ENCODE assay signal across 31 cellular contexts in the genomic region with DNA sequence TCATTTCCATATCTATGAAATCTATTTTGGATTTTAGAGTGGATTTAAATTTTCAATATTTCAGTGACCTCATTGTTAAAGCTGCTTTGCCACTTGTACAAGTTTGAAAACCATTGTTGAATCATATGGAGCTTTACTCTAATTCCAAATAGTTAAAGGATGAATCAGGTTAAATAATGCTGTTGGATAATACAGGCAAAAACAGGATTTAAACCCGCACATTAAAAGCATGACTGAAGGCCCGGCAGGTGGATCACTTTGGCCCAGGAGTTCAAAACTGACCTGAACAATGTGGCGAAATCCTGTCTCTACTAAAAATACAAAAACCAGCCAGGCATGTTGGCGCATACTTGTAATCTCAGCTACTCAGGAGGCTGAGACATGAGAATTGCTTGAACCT.
DNase-seq lines count a peak whose midpoint lies in the region; ATAC-seq, FAIRE-seq and TF ChIP-seq lines count a peak whose summit lies in the region.
"Had no signal": no experiment of that assay in that cellular context is flagged by ENCODE, and none has a peak within 500 bp of the region (broad histone marks: within the 10 kb centered on the region; RNA-seq: fewer than 3 reads in every experiment).

No MANE protein-coding gene starts in this region.

- DNase-seq in ACHN (peak; percentile 17), HT1080 (ENCODE audit: low read depth) (peak; percentile 6), astrocyte (ENCODE audit: low read depth) (peak; percentile 39), glomerular visceral epithelial cell (ENCODE audit: extremely low spot score) (peak; percentile 15), NCI-H146 treated with DMSO at 0.1 percent for 48 hours (lab: John Stamatoyannopoulos, UW; ENCODE audit: unreplicated experiment) (no peak), left ventricle myocardium inferior (no peak)
- DNase-seq: activated CD4-positive, alpha-beta T cell treated with anti-CD3 and anti-CD28 coated beads, Interleukin-2, amount 50 U/mL, for 4 hours; activated naive CD4-positive, alpha-beta T cell treated with anti-CD3 and anti-CD28 coated beads for 36 hours; activated T-cell treated with anti-CD3 and anti-CD28 coated beads for 4 hours; CD4-positive, CD25-positive, alpha-beta regulatory T cell; colonic mucosa; DMS 273 treated with DMSO at 0.1 percent for 48 hours; left colon; MV-4-11; NCI-H1930; NCI-H446; SHP77; small intestine; stimulated activated CD4-positive, alpha-beta T cell treated with anti-CD3 and anti-CD28 coated beads, Interleukin-4, amount 100 ng/mL, for 1 hour; upper lobe of right lung; WERI-Rb-1 had no signal

- H3K9me3 Mint-ChIP-seq in astrocyte (ENCODE audit: unreplicated experiment) = no peaks in the 10 kb centered on the region
- H3K9me3 Mint-ChIP-seq: CD4-positive, CD25-positive, alpha-beta regulatory T cell; nephron; T-helper 1 cell treated with Interleukin-12 subunit alpha and Interleukin-12 subunit beta and Interleukin-4 antibody, amounts not matched to agents 30 μg/mL and 1 μg/mL, for 36 hours had no signal

- H3K4me1 ChIP-seq in astrocyte (ENCODE audit: insufficient read depth, low read length) (peaks cover 3% of the 10 kb centered on the region), left ventricle myocardium inferior (peaks cover 5% of the 10 kb centered on the region)
- H3K4me1 ChIP-seq: A549, ascending aorta, colonic mucosa, upper lobe of right lung had no signal

- H3K27ac ChIP-seq in astrocyte (ENCODE audit: low read depth, low read length) (no peak overlapping the region), left ventricle myocardium inferior (replicated peaks) (no peak overlapping the region)
- H3K27ac ChIP-seq: A549, ascending aorta, colonic mucosa, HL-60, upper lobe of right lung, WERI-Rb-1 had no signal

- no peak overlapping the region for H3K4me2 ChIP-seq in astrocyte (ENCODE audit: low read length)
- H3K4me2 ChIP-seq: A549 had no signal

- H3K9me3 ChIP-seq in astrocyte (ENCODE audit: insufficient read depth, low read depth, low read length) = no peaks in the 10 kb centered on the region
- H3K9me3 ChIP-seq in left ventricle myocardium inferior (replicated peaks) = no peaks in the 10 kb centered on the region
- H3K9me3 ChIP-seq: A549, ascending aorta, colonic mucosa, upper lobe of right lung had no signal

- H3K36me3 Mint-ChIP-seq in astrocyte (ENCODE audit: low read depth, unreplicated experiment) = peaks cover 9% of the 10 kb centered on the region

- no peak for TF ChIP-seq CTCF in astrocyte (IDR thresholded peaks at IDR 0.05; ENCODE audit: insufficient read depth, low read depth, low read length)
- TF ChIP-seq CTCF in left ventricle myocardium inferior (IDR thresholded peaks at IDR 0.05; ENCODE audit: borderline replicate concordance) = no peak

- no peak overlapping the region for H3K27ac Mint-ChIP-seq in astrocyte (ENCODE audit: unreplicated experiment)
- H3K27ac Mint-ChIP-seq: activated naive CD4-positive, alpha-beta T cell treated with anti-CD3 and anti-CD28 coated beads for 36 hours; CD4-positive, CD25-positive, alpha-beta regulatory T cell; nephron; progenitor cell of endocrine pancreas; T-helper 1 cell treated with Interleukin-12 subunit alpha and Interleukin-12 subunit beta and Interleukin-4 antibody, amounts not matched to agents 30 μg/mL and 1 μg/mL, for 36 hours had no signal

- no peak overlapping the region for H3K4me3 Mint-ChIP-seq in astrocyte (ENCODE audit: unreplicated experiment)
- H3K4me3 Mint-ChIP-seq: activated naive CD4-positive, alpha-beta T cell treated with anti-CD3 and anti-CD28 coated beads for 36 hours; CD4-positive, CD25-positive, alpha-beta regulatory T cell; nephron; T-helper 1 cell treated with Interleukin-12 subunit alpha and Interleukin-12 subunit beta and Interleukin-4 antibody, amounts not matched to agents 30 μg/mL and 1 μg/mL, for 36 hours had no signal

- H3K27me3 ChIP-seq in astrocyte (ENCODE audit: insufficient read depth, low read length) (no peaks in the 10 kb centered on the region), left ventricle myocardium inferior (ENCODE audit: low read depth) (no peaks in the 10 kb centered on the region)
- H3K27me3 ChIP-seq: ascending aorta, colonic mucosa, upper lobe of right lung had no signal

- ATAC-seq in HG02678 (IDR thresholded peaks at IDR 0.05; ENCODE audit: unreplicated experiment) (no peak), GM21423 (IDR thresholded peaks at IDR 0.05; ENCODE audit: unreplicated experiment) (no peak)
- ATAC-seq: A549, K562, left colon, upper lobe of right lung had no signal

- intact Hi-C loops in left ventricle myocardium inferior (cut with micrococcal nuclease) = no loop called here

- H3K36me3 ChIP-seq in astrocyte (ENCODE audit: insufficient read depth, low read length) = peaks cover 14% of the 10 kb centered on the region
- peaks cover 66% of the 10 kb centered on the region for H3K36me3 ChIP-seq in left ventricle myocardium inferior
- H3K36me3 ChIP-seq: colonic mucosa had no signal

- in situ Hi-C loops in ACHN (cut with HindIII; ENCODE audit: low pct_ligation_motif_present, low pct_unique_long_range_greater_than_20kb, low sequenced_read_pairs) = no loop called here

- no peaks in the 10 kb centered on the region for H4K20me1 ChIP-seq in astrocyte (ENCODE audit: insufficient read depth, low read length)

- H3K79me2 ChIP-seq in astrocyte (ENCODE audit: insufficient read depth, low read length) = no peaks in the 10 kb centered on the region

- no peaks in the 10 kb centered on the region for H3K4me1 Mint-ChIP-seq in astrocyte (ENCODE audit: low read depth, unreplicated experiment)
- H3K4me1 Mint-ChIP-seq: nephron had no signal

- no peak overlapping the region for H3K9ac ChIP-seq in astrocyte (ENCODE audit: low read length)

- H3K4me3 ChIP-seq in astrocyte (ENCODE audit: insufficient read depth, low read depth, low read length) = no peak overlapping the region
- H3K4me3 ChIP-seq in left ventricle myocardium inferior = no peak overlapping the region
- H3K4me3 ChIP-seq: A549, ascending aorta, colonic mucosa, K562, upper lobe of right lung had no signal

- H2AFZ ChIP-seq in astrocyte (ENCODE audit: low read depth, low read length) = no peak overlapping the region

- FAIRE-seq in astrocyte (lab: Jason Lieb, UNC) = no peak
- FAIRE-seq: A549, frontal cortex, K562, small intestine had no signal

- no peaks in the 10 kb centered on the region for H3K27me3 Mint-ChIP-seq in astrocyte (ENCODE audit: low read depth, unreplicated experiment)
- H3K27me3 Mint-ChIP-seq: CD4-positive, CD25-positive, alpha-beta regulatory T cell; progenitor cell of endocrine pancreas had no signal

Comparison
In these comparisons a context has a peak if more than half of its experiments do, and no peak if none do; other contexts are left out.
1. DNase-seq: peak in ACHN (single experiment), HT1080 (single experiment), astrocyte (single experiment) and glomerular visceral epithelial cell (single experiment); none in NCI-H146 treated with DMSO at 0.1 percent for 48 hours (single experiment) and left ventricle myocardium inferior (single experiment).